Comparison of ENCODE assay signal across 10 cellular contexts in the genomic region with DNA sequence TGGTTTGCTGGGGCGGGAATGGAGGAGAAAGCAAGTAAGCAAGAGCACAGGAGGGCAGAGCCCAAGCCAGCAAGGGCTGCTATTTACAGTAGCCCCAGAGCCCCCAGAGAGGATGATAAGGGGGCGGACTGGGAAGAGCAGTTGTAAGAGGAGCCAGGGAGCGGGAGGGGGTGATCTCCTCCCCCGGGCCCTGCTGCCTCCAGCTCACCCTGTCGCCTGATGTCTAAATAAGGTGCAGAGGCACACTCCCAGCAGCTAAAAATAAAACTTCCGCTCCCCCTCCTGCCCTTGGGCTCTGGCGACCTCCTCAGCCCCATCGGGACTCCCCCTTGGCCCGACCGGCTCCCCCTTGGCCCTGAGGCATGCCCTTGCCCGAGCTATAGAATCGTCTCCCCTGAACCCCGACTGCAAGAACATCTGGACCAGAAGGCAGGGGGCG. TPM values are rescaled to one million over a fixed set of nuclear protein-coding genes. Genes with fewer than 3 reads are reported as not detected.
DNase-seq lines count a peak whose midpoint lies in the region; ATAC-seq and TF ChIP-seq lines count a peak whose summit lies in the region.
"Had no signal": no experiment of that assay in that cellular context is flagged by ENCODE, and none has a peak within 500 bp of the region (broad histone marks: within the 10 kb centered on the region; RNA-seq: fewer than 3 reads in every experiment).

No MANE protein-coding gene starts in this region.

- H3K27me3 ChIP-seq in subcutaneous abdominal adipose tissue (ENCODE audit: control insufficient read depth in 5 of 5, insufficient read depth in 4 of 5, low read length in 5 of 5): no peaks in the 10 kb centered on the region

- TF ChIP-seq POLR2A in GM19099 (IDR thresholded peaks at IDR 0.05; ENCODE audit: extremely low read depth, insufficient read length, low read depth) (peak; percentile 34), erythroblast (IDR thresholded peaks at IDR 0.05; ENCODE audit: low read length) (no peak)

- no peak for TF ChIP-seq CTCF in fibroblast of villous mesenchyme (IDR thresholded peaks at IDR 0.05; ENCODE audit: insufficient read depth, low read depth, low read length)

- H3K4me1 ChIP-seq in subcutaneous abdominal adipose tissue (ENCODE audit: control insufficient read depth in 5 of 5, insufficient read depth in 5 of 5, low read length in 5 of 5): peaks cover 6 to 27% (median 22%) of the 10 kb centered on the region in 5 donors

- H3K27ac ChIP-seq in subcutaneous abdominal adipose tissue (ENCODE audit: low read depth, low read length): no peak overlapping the region

- DNase-seq in fibroblast of villous mesenchyme (ENCODE audit: low read depth) (no peak), erythroblast (lab: John Stamatoyannopoulos, UW) (no peak), NCI-H2081 (lab: John Stamatoyannopoulos, UW) (no peak), AML-193 (lab: John Stamatoyannopoulos, UW) (no peak)
- DNase-seq: effector memory CD4-positive, alpha-beta T cell had no signal

- H3K36me3 ChIP-seq in subcutaneous abdominal adipose tissue (ENCODE audit: control insufficient read depth in 5 of 5, insufficient read depth in 5 of 5, low read length in 5 of 5): no peaks in the 10 kb centered on the region

- no peaks in the 10 kb centered on the region for H3K9me3 ChIP-seq in subcutaneous abdominal adipose tissue (ENCODE audit: control insufficient read depth in 5 of 5, low read length in 5 of 5)

- H3K9ac ChIP-seq in subcutaneous abdominal adipose tissue (ENCODE audit: low read length in 5 of 5): peak overlapping the region in 1 of 5 donors; percentile 18

- H3K4me3 ChIP-seq in fibroblast of villous mesenchyme (ENCODE audit: low read depth, low read length) (peak overlapping the region; percentile 39), subcutaneous abdominal adipose tissue (ENCODE audit: low read depth in 1 of 5, low read length in 5 of 5) (peak overlapping the region in 4 of 5 donors; percentile 7 to 45 (median 32))
- H3K4me3 ChIP-seq: skin epidermis had no signal

- peak; percentile 37 for ATAC-seq in HG03103 (IDR thresholded peaks at IDR 0.05; ENCODE audit: low read depth, unreplicated experiment)
- ATAC-seq in HG03378 (IDR thresholded peaks at IDR 0.05; ENCODE audit: unreplicated experiment): no peak

RNA-seq across cellular contexts. Expression of gene CCDC69, which starts 14.4 kb away (rescaled TPM):
- total RNA-seq in fibroblast of villous mesenchyme: 3.0 and 3.2 TPM in 2 replicates

RNA-seq across cellular contexts. Expression of gene GM2A, which starts 14.7 kb away (rescaled TPM):
- 18.7 and 28.1 TPM in 2 replicates for total RNA-seq in fibroblast of villous mesenchyme
